8 cellular contexts compared by ENCODE assay signal in the genomic region with DNA sequence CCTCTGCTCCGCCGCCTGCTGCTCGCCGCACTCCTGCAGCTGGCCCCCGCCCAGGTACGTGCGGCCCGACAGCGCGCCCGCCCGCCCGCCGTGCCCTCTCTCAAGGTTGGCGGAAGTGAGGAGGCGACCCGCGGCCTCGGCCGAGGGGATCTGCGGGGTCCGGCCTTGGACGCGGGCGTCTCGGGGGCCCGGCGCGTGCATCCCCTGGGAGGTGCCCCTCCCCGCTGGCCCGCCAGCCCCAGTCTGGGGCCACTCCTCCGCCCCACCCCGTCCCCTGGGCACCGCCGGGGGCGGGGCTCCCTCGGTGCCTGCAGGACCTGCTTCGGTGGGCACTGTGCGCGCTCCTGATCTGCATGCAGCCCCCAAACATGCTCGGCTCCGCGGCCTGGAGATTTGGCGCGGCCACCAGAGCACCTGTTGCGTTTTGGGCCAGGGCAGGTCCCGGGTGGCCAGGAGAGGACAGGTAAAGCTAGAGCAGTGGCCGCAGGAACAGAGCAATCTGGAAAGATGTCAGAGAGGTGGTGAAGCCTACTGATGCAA. TPM values are rescaled to one million over a fixed set of nuclear protein-coding genes. Genes with fewer than 3 reads are reported as not detected.
DNase-seq lines count a peak whose midpoint lies in the region; ATAC-seq and TF ChIP-seq lines count a peak whose summit lies in the region.

No MANE protein-coding gene starts in this region.

- H3K4me1 ChIP-seq in OCI-LY3 (ENCODE audit: low read length) (peaks cover 47% of the 10 kb centered on the region), heart left ventricle (peaks cover 0 to 68% (median 29%) of the 10 kb centered on the region in 12 donors)

- DNase-seq in AG20443 (ENCODE audit: low spot score) (peak; percentile 54), heart left ventricle (peak in 4 of 5 donors; percentile 59 to 75 (median 62)), retina (peak; percentile 52), mucosa of gallbladder (ENCODE audit: low spot score) (no peak), HPDE6-E6E7 (ENCODE audit: extremely low spot score) (no peak)
- peak; percentile 31 for DNase-seq in activated gamma-delta T cell treated with anti-CD3 and anti-CD28 coated beads, Interleukin-2, amount 50 U/mL, for 16 hours (ENCODE audit: low read depth)

- H3K27me3 ChIP-seq in OCI-LY3 (ENCODE audit: low read depth, low read length) (no peaks in the 10 kb centered on the region), heart left ventricle (no peaks in the 10 kb centered on the region)

- H3K4me3 ChIP-seq in OCI-LY3 (ENCODE audit: low read length) (peak overlapping the region; percentile 94), heart left ventricle (peak overlapping the region; percentile 71 to 93 (median 81))

- peaks cover 9% of the 10 kb centered on the region; the same call in 1 of the 2 replicates for H4K20me1 ChIP-seq in OCI-LY3 (ENCODE audit: insufficient read depth, low read length)

- H2AFZ ChIP-seq in OCI-LY3 (ENCODE audit: low read depth, low read length): no peak overlapping the region

- H3K9ac ChIP-seq in OCI-LY3 (ENCODE audit: low read length): peak overlapping the region; percentile 81

- peak overlapping the region; percentile 35 for H3K27ac ChIP-seq in OCI-LY3 (ENCODE audit: low read length)
- H3K27ac ChIP-seq in heart left ventricle: peak overlapping the region; percentile 57 to 96 (median 92)

- ATAC-seq in GM21381 (IDR thresholded peaks at IDR 0.05; ENCODE audit: unreplicated experiment): peak; percentile 20
- peak in 3 of 4 donors; percentile 21 to 52 (median 35) for ATAC-seq in heart left ventricle

- peak overlapping the region; percentile 99 for H3K4me2 ChIP-seq in OCI-LY3 (ENCODE audit: low read length)

- peak in 1 of 2 donors; percentile 42 for TF ChIP-seq POLR2A in heart left ventricle (IDR thresholded peaks at IDR 0.05)

- H3K79me2 ChIP-seq in OCI-LY3 (ENCODE audit: low read length): peaks cover 13% of the 10 kb centered on the region

- H3K9me3 ChIP-seq in OCI-LY3 (ENCODE audit: insufficient read depth, low read length) (no peaks in the 10 kb centered on the region), heart left ventricle (no peaks in the 10 kb centered on the region)

- intact Hi-C loops in heart left ventricle (cut with DNase I): no loop called here

- WGBS in heart left ventricle, 4 donors: 3 to 29% (median 6%) methylated on average over 1 to 48 of the region's 48 CpGs

- no peak for TF ChIP-seq CTCF in OCI-LY3 (IDR thresholded peaks at IDR 0.05; ENCODE audit: low read depth, low read length)
- TF ChIP-seq CTCF in heart left ventricle (IDR thresholded peaks at IDR 0.05): peak in 3 of 12 donors; percentile 8 to 32 (median 22)

- peaks cover 31% of the 10 kb centered on the region for H3K36me3 ChIP-seq in OCI-LY3 (replicated peaks; ENCODE audit: low read depth, low read length)
- peaks cover 0 to 25% (median 18%) of the 10 kb centered on the region in 9 donors for H3K36me3 ChIP-seq in heart left ventricle

RNA-seq across cellular contexts. Expression of a gene that starts 0.5 kb away (rescaled TPM):
- 100 to 1,000 TPM; 172 to 332 (median 241) TPM for total RNA-seq in heart left ventricle
- 100 to 1,000 TPM; 127 to 304 TPM for polyA plus RNA-seq in heart left ventricle
- 104 TPM for total RNA-seq in mucosa of gallbladder

RNA-seq across cellular contexts. Expression of a gene that starts 4.6 kb away (rescaled TPM):
- total RNA-seq in heart left ventricle (10 to 100 TPM; 31.2 to 63.6 (median 47.2) TPM), mucosa of gallbladder (62.7 TPM)
- 100 to 1,000 TPM in 1 of 2 donors, 10 to 100 TPM in 1; 33.8 to 123 TPM for polyA plus RNA-seq in heart left ventricle

RNA-seq across cellular contexts. Expression of a gene that starts 6.0 kb away (rescaled TPM):
- total RNA-seq in heart left ventricle: 10 to 100 TPM; 35.0 to 71.5 (median 51.8) TPM
- polyA plus RNA-seq in heart left ventricle: 100 to 1,000 TPM; 226 to 250 TPM
- total RNA-seq in mucosa of gallbladder: 120 TPM

RNA-seq across cellular contexts. Expression of a gene that starts 8.8 kb away (rescaled TPM):
- total RNA-seq in heart left ventricle: 10 to 100 TPM; 63.7 to 93.0 (median 70.3) TPM
- polyA plus RNA-seq in heart left ventricle: 10 to 100 TPM; 74.9 to 90.9 TPM
- total RNA-seq in mucosa of gallbladder: 78.6 TPM

RNA-seq across cellular contexts. Expression of a gene that starts 8.9 kb away (rescaled TPM):
- total RNA-seq in heart left ventricle (100 to 1,000 TPM in 2 of 9 donors, 10 to 100 TPM in 7; 51.2 to 146 (median 63.3) TPM), mucosa of gallbladder (47.4 TPM)
- polyA plus RNA-seq in heart left ventricle: 100 to 1,000 TPM in 1 of 2 donors, 10 to 100 TPM in 1; 65.3 to 123 TPM

Comparison
In these comparisons a context has a peak if more than half of its experiments do, and no peak if none do; other contexts are left out.
1. DNase-seq: peak in AG20443 (single experiment), activated gamma-delta T cell treated with anti-CD3 and anti-CD28 coated beads, Interleukin-2, amount 50 U/mL, for 16 hours (single experiment), heart left ventricle (4 of 5) and retina (single experiment); none in mucosa of gallbladder (single experiment) and HPDE6-E6E7 (single experiment).